In genomic region chr11:45988922-45989321, GRCh38 we compare ENCODE assay signal across 20 cellular contexts.
"Had no signal": no experiment of that assay in that cellular context is flagged by ENCODE, and none has a peak within 500 bp of the region (broad histone marks: within the 10 kb centered on the region; RNA-seq: fewer than 3 reads in every experiment).

No MANE protein-coding gene starts in this region.

- ATAC-seq: gastrocnemius medialis, heart right ventricle, left ventricle myocardium superior had no signal

- H3K9me3 ChIP-seq: esophagus muscularis mucosa, gastrocnemius medialis, heart right ventricle, right atrium auricular region, stomach, thoracic aorta, transverse colon had no signal

- H3K27me3 ChIP-seq: dorsolateral prefrontal cortex, esophagus muscularis mucosa, gastrocnemius medialis, heart right ventricle, right atrium auricular region, stomach, transverse colon had no signal

- H2AFZ ChIP-seq: parathyroid adenoma had no signal

- H3K9ac ChIP-seq: parathyroid adenoma had no signal

- H3K27ac ChIP-seq: dorsolateral prefrontal cortex, esophagus muscularis mucosa, gastrocnemius medialis, heart right ventricle, parathyroid adenoma, right atrium auricular region, stomach, thoracic aorta, transverse colon had no signal

- H3K4me3 Mint-ChIP-seq: nephron progenitor cell had no signal

- H3K27ac Mint-ChIP-seq: nephron progenitor cell had no signal

- H3K9me3 Mint-ChIP-seq: nephron progenitor cell had no signal

- DNase-seq: cortex of kidney; dorsolateral prefrontal cortex; effector CD8-positive, alpha-beta T cell; gastrocnemius medialis; heart right ventricle; hypothalamus; left ventricle myocardium superior; mesenchymal stem cell; midbrain; nephron progenitor cell; small intestine; stimulated activated CD4-positive, alpha-beta T cell treated with anti-CD3 and anti-CD28 coated beads, Interleukin-12 subunit alpha, Interleukin-12 subunit beta, amount 100 ng/mL, for 4 hours; stimulated activated naive CD4-positive, alpha-beta T cell; stomach; substantia nigra; transverse colon had no signal
